Comparison of ENCODE assay signal across 18 cellular contexts in genomic region chr4:3358660-3359059, GRCh38.
"Had no signal": no experiment of that assay in that cellular context is flagged by ENCODE, and none has a peak within 500 bp of the region (broad histone marks: within the 10 kb centered on the region; RNA-seq: fewer than 3 reads in every experiment).

No MANE protein-coding gene starts in this region.

- H3K27me3 ChIP-seq: gastroesophageal sphincter, stomach, suprapubic skin, tibial nerve had no signal

- H3K9me3 ChIP-seq: gastroesophageal sphincter, stomach, suprapubic skin had no signal

- H3K9me3 Mint-ChIP-seq: activated CD4-positive, alpha-beta memory T cell treated with anti-CD3 and anti-CD28 coated beads, Interleukin-2, amount 10 ng/mL, durations not matched to agents 7 days and 5 days; activated CD4-positive, alpha-beta T cell treated with anti-CD3 and anti-CD28 coated beads, Interleukin-2, amount 10 ng/mL, durations not matched to agents 24 days and 14 days; activated naive CD4-positive, alpha-beta T cell treated with anti-CD3 and anti-CD28 coated beads, Interleukin-2, amount 10 ng/mL, durations not matched to agents 7 days and 5 days; activated T-cell treated with anti-CD3 and anti-CD28 coated beads, Interleukin-2, amount 50 U/mL, for 72 hours; stimulated activated effector memory CD8-positive, alpha-beta T cell treated with anti-CD3 and anti-CD28 coated beads, Interleukin-12 subunit alpha, Interleukin-12 subunit beta, amount 100 ng/mL, for 72 hours had no signal

- H3K36me3 ChIP-seq: gastroesophageal sphincter, stomach, suprapubic skin, tibial nerve had no signal

- H3K4me1 ChIP-seq: gastroesophageal sphincter, suprapubic skin had no signal

- ATAC-seq: activated T-cell treated with anti-CD3 and anti-CD28 coated beads, Interleukin-2, amount 50 U/mL, for 72 hours; gastroesophageal sphincter; sciatic nerve; stimulated activated effector memory CD8-positive, alpha-beta T cell treated with anti-CD3 and anti-CD28 coated beads, Interleukin-12 subunit alpha, Interleukin-12 subunit beta, amount 100 ng/mL, for 72 hours had no signal

- DNase-seq: activated CD4-positive, alpha-beta memory T cell treated with anti-CD3 and anti-CD28 coated beads, Interleukin-2, amount 10 ng/mL, durations not matched to agents 7 days and 5 days; activated CD4-positive, alpha-beta T cell treated with anti-CD3 and anti-CD28 coated beads, Interleukin-2, amount 10 ng/mL, durations not matched to agents 24 days and 14 days; activated effector memory CD4-positive, alpha-beta T cell treated with Interleukin-2 at 50 U/mL for 16 hours; activated naive CD4-positive, alpha-beta T cell treated with anti-CD3 and anti-CD28 coated beads, Interleukin-2, amount 10 ng/mL, durations not matched to agents 7 days and 5 days; activated T-cell treated with anti-CD3 and anti-CD28 coated beads, Interleukin-2, amount 50 U/mL, for 72 hours; nucleus accumbens; small intestine; stimulated activated CD4-positive, alpha-beta T cell treated with anti-CD3 and anti-CD28 coated beads, Interleukin-2, amount 100 ng/mL, for 24 hours; stomach had no signal

- H3K27ac Mint-ChIP-seq: activated CD4-positive, alpha-beta memory T cell treated with anti-CD3 and anti-CD28 coated beads, Interleukin-2, amount 10 ng/mL, durations not matched to agents 7 days and 5 days; activated CD4-positive, alpha-beta T cell treated with anti-CD3 and anti-CD28 coated beads, Interleukin-2, amount 10 ng/mL, durations not matched to agents 24 days and 14 days; activated naive CD4-positive, alpha-beta T cell treated with anti-CD3 and anti-CD28 coated beads, Interleukin-2, amount 10 ng/mL, durations not matched to agents 7 days and 5 days; memory B cell; nephron; stimulated activated effector memory CD8-positive, alpha-beta T cell treated with anti-CD3 and anti-CD28 coated beads, Interleukin-12 subunit alpha, Interleukin-12 subunit beta, amount 100 ng/mL, for 72 hours had no signal

- H3K27ac ChIP-seq: epithelial cell of prostate, gastroesophageal sphincter, stomach, suprapubic skin, tibial nerve had no signal

- H3K4me3 Mint-ChIP-seq: activated CD4-positive, alpha-beta memory T cell treated with anti-CD3 and anti-CD28 coated beads, Interleukin-2, amount 10 ng/mL, durations not matched to agents 7 days and 5 days; activated CD4-positive, alpha-beta T cell treated with anti-CD3 and anti-CD28 coated beads, Interleukin-2, amount 10 ng/mL, durations not matched to agents 24 days and 14 days; activated naive CD4-positive, alpha-beta T cell treated with anti-CD3 and anti-CD28 coated beads, Interleukin-2, amount 10 ng/mL, durations not matched to agents 7 days and 5 days; activated T-cell treated with anti-CD3 and anti-CD28 coated beads, Interleukin-2, amount 50 U/mL, for 72 hours; memory B cell; nephron; stimulated activated effector memory CD8-positive, alpha-beta T cell treated with anti-CD3 and anti-CD28 coated beads, Interleukin-12 subunit alpha, Interleukin-12 subunit beta, amount 100 ng/mL, for 72 hours had no signal

- H3K36me3 Mint-ChIP-seq: activated naive CD4-positive, alpha-beta T cell treated with anti-CD3 and anti-CD28 coated beads, Interleukin-2, amount 10 ng/mL, durations not matched to agents 7 days and 5 days; stimulated activated effector memory CD8-positive, alpha-beta T cell treated with anti-CD3 and anti-CD28 coated beads, Interleukin-12 subunit alpha, Interleukin-12 subunit beta, amount 100 ng/mL, for 72 hours had no signal

- FAIRE-seq: islet of Langerhans, small intestine had no signal

- H3K4me3 ChIP-seq: gastroesophageal sphincter, stomach, suprapubic skin, tibial nerve had no signal
